In the genomic region with DNA sequence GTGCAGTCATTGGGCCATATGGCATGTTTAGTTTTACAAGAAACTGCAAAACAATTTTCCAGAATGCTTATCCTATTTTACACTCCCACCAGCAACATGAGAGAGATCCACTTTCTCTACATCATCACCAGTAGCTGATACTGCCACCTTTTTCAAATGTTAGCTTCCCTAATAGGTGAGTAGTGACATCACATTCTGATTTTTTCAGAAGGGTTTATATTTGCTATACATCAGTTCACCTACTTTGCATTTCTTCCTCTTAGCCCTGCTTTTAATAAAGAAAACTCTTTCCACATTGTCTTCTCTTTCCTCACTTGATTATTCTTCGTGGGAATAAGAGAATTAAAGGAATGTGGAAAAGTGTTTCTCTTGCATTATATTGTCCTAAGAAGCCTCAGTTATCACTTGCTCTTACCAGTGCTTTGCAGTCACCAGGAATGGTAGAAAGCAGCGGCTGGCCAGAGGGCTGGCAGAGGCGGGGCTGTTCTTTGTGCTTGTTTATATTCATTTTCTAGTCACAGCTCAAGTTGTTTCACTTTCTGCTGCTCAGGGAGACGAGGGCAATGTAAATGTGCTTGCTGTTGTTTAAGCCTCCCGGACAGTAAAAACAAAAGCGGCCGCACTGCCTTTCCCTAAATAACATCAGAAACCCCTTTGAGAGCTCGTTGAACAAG, we compare ENCODE assay signal across 8 cellular contexts.
DNase-seq lines count a peak whose midpoint lies in the region; ATAC-seq lines count a peak whose summit lies in the region.

No MANE protein-coding gene starts in this region.

- 58% methylated on average over 8 of the region's 8 CpGs for whole genome bisulfite sequencing in thymus

- peaks cover 0 to 11% (median 6%) of the 10 kb centered on the region in 4 donors for H3K4me1 Mint-ChIP-seq in CD4-positive, CD25-positive, alpha-beta regulatory T cell
- H3K4me1 Mint-ChIP-seq in activated T-helper 1 cell treated with anti-CD3 and anti-CD28 coated beads, Interleukin-12 subunit alpha, Interleukin-12 subunit beta, Interleukin-2, Interleukin-4 antibody, amounts not matched to agents 30 ng/mL and 10 ng/mL and 1 ng/mL, durations not matched to agents 14 hours and 24 hours and 36 hours (ENCODE audit: low read depth) = peaks cover 15% of the 10 kb centered on the region
- peaks cover 0 to 21% (median 3%) of the 10 kb centered on the region in 4 donors for H3K4me1 Mint-ChIP-seq in naive thymus-derived CD8-positive, alpha-beta T cell

- H3K27ac Mint-ChIP-seq in CD4-positive, CD25-positive, alpha-beta regulatory T cell = peak overlapping the region; percentile 8 to 9 (median 8)
- peak overlapping the region; percentile 13 for H3K27ac Mint-ChIP-seq in activated T-helper 1 cell treated with anti-CD3 and anti-CD28 coated beads, Interleukin-12 subunit alpha, Interleukin-12 subunit beta, Interleukin-2, Interleukin-4 antibody, amounts not matched to agents 30 ng/mL and 10 ng/mL and 1 ng/mL, durations not matched to agents 14 hours and 24 hours and 36 hours
- H3K27ac Mint-ChIP-seq in naive thymus-derived CD8-positive, alpha-beta T cell = peak overlapping the region in 2 of 10 donors; percentile 38 to 65

- peaks cover 7% of the 10 kb centered on the region for H3K4me1 ChIP-seq in CD4-positive, CD25-positive, alpha-beta regulatory T cell (ENCODE audit: control insufficient read depth, insufficient read depth, low read length, poor library complexity, severe bottlenecking)
- peaks cover 7% of the 10 kb centered on the region for H3K4me1 ChIP-seq in thymus (ENCODE audit: control insufficient read depth, insufficient read depth, low read length)

- peak overlapping the region; percentile 19 for H3K4me3 ChIP-seq in CD4-positive, CD25-positive, alpha-beta regulatory T cell (ENCODE audit: low read depth, low read length)
- H3K4me3 ChIP-seq in thymus (ENCODE audit: low read length) = no peak overlapping the region

- no peaks in the 10 kb centered on the region for H3K27me3 ChIP-seq in CD4-positive, CD25-positive, alpha-beta regulatory T cell (ENCODE audit: control insufficient read depth, insufficient read depth, low read length)
- no peaks in the 10 kb centered on the region for H3K27me3 ChIP-seq in thymus (ENCODE audit: control insufficient read depth, insufficient read depth)

- peak in 1 of 2 donors; percentile 42 for ATAC-seq in CD4-positive, CD25-positive, alpha-beta regulatory T cell (ENCODE audit: low read depth in 2 of 2)
- ATAC-seq in GM19328 (IDR thresholded peaks at IDR 0.05; ENCODE audit: unreplicated experiment) (peak; percentile 94), HG03280 (IDR thresholded peaks at IDR 0.05; ENCODE audit: unreplicated experiment) (peak; percentile 92)
- ATAC-seq in naive thymus-derived CD8-positive, alpha-beta T cell = no peak

- no peaks in the 10 kb centered on the region for H3K36me3 ChIP-seq in CD4-positive, CD25-positive, alpha-beta regulatory T cell (ENCODE audit: control insufficient read depth, insufficient read depth, low read length)
- no peaks in the 10 kb centered on the region for H3K36me3 ChIP-seq in thymus (ENCODE audit: control insufficient read depth, insufficient read depth)

- peak overlapping the region in 2 of 4 donors; percentile 11 to 37 for H3K4me3 Mint-ChIP-seq in CD4-positive, CD25-positive, alpha-beta regulatory T cell
- H3K4me3 Mint-ChIP-seq in activated T-helper 1 cell treated with anti-CD3 and anti-CD28 coated beads, Interleukin-12 subunit alpha, Interleukin-12 subunit beta, Interleukin-2, Interleukin-4 antibody, amounts not matched to agents 30 ng/mL and 10 ng/mL and 1 ng/mL, durations not matched to agents 14 hours and 24 hours and 36 hours = no peak overlapping the region
- peak overlapping the region in 2 of 10 donors; percentile 50 to 61 for H3K4me3 Mint-ChIP-seq in naive thymus-derived CD8-positive, alpha-beta T cell

- POLR2A ChIA-PET in naive thymus-derived CD8-positive, alpha-beta T cell (lab: Charles Lee) = no interaction called here

- peak in 1 of 3 donors; percentile 63 for DNase-seq in CD4-positive, CD25-positive, alpha-beta regulatory T cell
- no peak for DNase-seq in activated T-helper 1 cell treated with anti-CD3 and anti-CD28 coated beads, Interleukin-12 subunit alpha, Interleukin-12 subunit beta, Interleukin-2, Interleukin-4 antibody, amounts not matched to agents 30 ng/mL and 10 ng/mL and 1 ng/mL, durations not matched to agents 14 hours and 24 hours and 36 hours (ENCODE audit: low spot score)
- DNase-seq in kidney tubule cell (ENCODE audit: low spot score) (peak; percentile 48), NCI-H82 (lab: John Stamatoyannopoulos, UW) (no peak)
- no peak for DNase-seq in naive thymus-derived CD8-positive, alpha-beta T cell

- H3K36me3 Mint-ChIP-seq in CD4-positive, CD25-positive, alpha-beta regulatory T cell = no peaks in the 10 kb centered on the region
- no peaks in the 10 kb centered on the region for H3K36me3 Mint-ChIP-seq in activated T-helper 1 cell treated with anti-CD3 and anti-CD28 coated beads, Interleukin-12 subunit alpha, Interleukin-12 subunit beta, Interleukin-2, Interleukin-4 antibody, amounts not matched to agents 30 ng/mL and 10 ng/mL and 1 ng/mL, durations not matched to agents 14 hours and 24 hours and 36 hours (ENCODE audit: low read depth)
- peaks cover 0 to 14% (median 7%) of the 10 kb centered on the region in 3 donors for H3K36me3 Mint-ChIP-seq in naive thymus-derived CD8-positive, alpha-beta T cell

- peaks cover 4% of the 10 kb centered on the region for H3K27me3 Mint-ChIP-seq in CD4-positive, CD25-positive, alpha-beta regulatory T cell
- peaks cover 8% of the 10 kb centered on the region for H3K27me3 Mint-ChIP-seq in activated T-helper 1 cell treated with anti-CD3 and anti-CD28 coated beads, Interleukin-12 subunit alpha, Interleukin-12 subunit beta, Interleukin-2, Interleukin-4 antibody, amounts not matched to agents 30 ng/mL and 10 ng/mL and 1 ng/mL, durations not matched to agents 14 hours and 24 hours and 36 hours (ENCODE audit: insufficient read depth)
- H3K27me3 Mint-ChIP-seq in naive thymus-derived CD8-positive, alpha-beta T cell = peaks cover 0 to 5% (median 0%) of the 10 kb centered on the region in 5 donors

- H3K27ac ChIP-seq in CD4-positive, CD25-positive, alpha-beta regulatory T cell (ENCODE audit: insufficient read depth, low read length, poor library complexity, severe bottlenecking) = peak overlapping the region; percentile 43
- H3K27ac ChIP-seq in thymus (ENCODE audit: low read depth) = peak overlapping the region; percentile 31

- intact Hi-C loops in activated T-helper 1 cell treated with anti-CD3 and anti-CD28 coated beads, Interleukin-12 subunit alpha, Interleukin-12 subunit beta, Interleukin-2, Interleukin-4 antibody, amounts not matched to agents 30 ng/mL and 10 ng/mL and 1 ng/mL, durations not matched to agents 14 hours and 24 hours and 36 hours (cut with micrococcal nuclease) = no loop called here

- H3K9me3 Mint-ChIP-seq in CD4-positive, CD25-positive, alpha-beta regulatory T cell = peaks cover 0 to 12% (median 2%) of the 10 kb centered on the region in 7 donors
- no peaks in the 10 kb centered on the region for H3K9me3 Mint-ChIP-seq in activated T-helper 1 cell treated with anti-CD3 and anti-CD28 coated beads, Interleukin-12 subunit alpha, Interleukin-12 subunit beta, Interleukin-2, Interleukin-4 antibody, amounts not matched to agents 30 ng/mL and 10 ng/mL and 1 ng/mL, durations not matched to agents 14 hours and 24 hours and 36 hours
- peaks cover 0 to 17% (median 9%) of the 10 kb centered on the region in 9 donors for H3K9me3 Mint-ChIP-seq in naive thymus-derived CD8-positive, alpha-beta T cell

- no peaks in the 10 kb centered on the region for H3K9me3 ChIP-seq in CD4-positive, CD25-positive, alpha-beta regulatory T cell (ENCODE audit: control insufficient read depth in 2 of 2, low read length in 2 of 2)
- peaks cover 2% of the 10 kb centered on the region for H3K9me3 ChIP-seq in thymus (ENCODE audit: control insufficient read depth)

Comparison
In these comparisons a context has a peak if more than half of its experiments do, and no peak if none do; other contexts are left out.
1. ATAC-seq: peak in GM19328 (single experiment) and HG03280 (single experiment); none in naive thymus-derived CD8-positive, alpha-beta T cell (0 of 2).